Comparison of ENCODE assay signal across 1 cellular context in the genomic region with DNA sequence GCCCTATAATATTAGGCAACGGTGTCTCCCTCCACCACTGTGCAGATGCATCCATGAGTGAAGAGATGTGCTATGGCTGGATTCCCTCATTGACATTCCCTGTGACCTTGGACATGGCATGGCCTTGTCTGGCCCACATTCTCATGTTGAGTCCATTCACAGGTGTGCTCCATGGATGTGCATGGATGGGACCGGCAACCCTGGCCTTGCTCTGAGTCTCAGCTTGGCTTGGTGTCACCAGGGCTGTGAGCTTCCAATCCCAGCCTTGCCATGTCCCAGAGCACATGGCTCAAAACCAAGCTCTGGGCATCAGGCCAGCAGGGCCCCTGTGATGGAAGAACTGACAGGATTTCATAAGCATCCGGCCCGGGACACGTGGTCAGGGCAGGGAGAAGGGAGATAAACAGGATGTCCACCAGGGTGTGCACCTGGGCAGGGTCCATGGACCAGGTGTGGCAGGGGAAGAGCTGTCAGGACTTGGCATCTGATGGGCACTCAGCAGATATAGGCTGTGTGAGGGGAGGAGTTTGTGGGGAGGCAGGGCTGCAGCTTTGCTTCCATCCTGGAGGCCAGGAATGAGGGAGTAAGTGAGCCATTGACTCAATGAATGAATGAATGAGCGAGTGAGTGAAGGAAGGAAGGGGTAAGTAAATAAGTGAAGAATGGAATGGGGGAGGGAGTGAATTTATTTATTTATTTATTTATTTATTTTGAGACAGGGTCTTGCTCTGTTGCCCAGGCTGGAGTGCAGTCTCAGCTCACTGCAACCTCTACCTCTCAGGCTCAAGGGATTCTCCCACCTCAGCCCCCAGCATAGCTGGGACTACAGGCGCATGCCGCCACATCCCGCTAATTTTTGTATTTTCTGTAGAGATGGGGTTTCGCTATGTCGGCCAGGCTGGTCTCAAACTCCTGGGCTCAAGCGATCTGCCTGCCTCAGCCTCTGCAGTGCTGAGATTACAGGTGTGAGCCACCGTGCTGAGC.
TF ChIP-seq lines count a peak whose summit lies in the region.

No MANE protein-coding gene starts in this region.

TF ChIP-seq in K562, 482 proteins besides CTCF, POLR2A, EP300 and RAD21 (continued from another document and continues in another):
- TF ChIP-seq, protein P1, sequence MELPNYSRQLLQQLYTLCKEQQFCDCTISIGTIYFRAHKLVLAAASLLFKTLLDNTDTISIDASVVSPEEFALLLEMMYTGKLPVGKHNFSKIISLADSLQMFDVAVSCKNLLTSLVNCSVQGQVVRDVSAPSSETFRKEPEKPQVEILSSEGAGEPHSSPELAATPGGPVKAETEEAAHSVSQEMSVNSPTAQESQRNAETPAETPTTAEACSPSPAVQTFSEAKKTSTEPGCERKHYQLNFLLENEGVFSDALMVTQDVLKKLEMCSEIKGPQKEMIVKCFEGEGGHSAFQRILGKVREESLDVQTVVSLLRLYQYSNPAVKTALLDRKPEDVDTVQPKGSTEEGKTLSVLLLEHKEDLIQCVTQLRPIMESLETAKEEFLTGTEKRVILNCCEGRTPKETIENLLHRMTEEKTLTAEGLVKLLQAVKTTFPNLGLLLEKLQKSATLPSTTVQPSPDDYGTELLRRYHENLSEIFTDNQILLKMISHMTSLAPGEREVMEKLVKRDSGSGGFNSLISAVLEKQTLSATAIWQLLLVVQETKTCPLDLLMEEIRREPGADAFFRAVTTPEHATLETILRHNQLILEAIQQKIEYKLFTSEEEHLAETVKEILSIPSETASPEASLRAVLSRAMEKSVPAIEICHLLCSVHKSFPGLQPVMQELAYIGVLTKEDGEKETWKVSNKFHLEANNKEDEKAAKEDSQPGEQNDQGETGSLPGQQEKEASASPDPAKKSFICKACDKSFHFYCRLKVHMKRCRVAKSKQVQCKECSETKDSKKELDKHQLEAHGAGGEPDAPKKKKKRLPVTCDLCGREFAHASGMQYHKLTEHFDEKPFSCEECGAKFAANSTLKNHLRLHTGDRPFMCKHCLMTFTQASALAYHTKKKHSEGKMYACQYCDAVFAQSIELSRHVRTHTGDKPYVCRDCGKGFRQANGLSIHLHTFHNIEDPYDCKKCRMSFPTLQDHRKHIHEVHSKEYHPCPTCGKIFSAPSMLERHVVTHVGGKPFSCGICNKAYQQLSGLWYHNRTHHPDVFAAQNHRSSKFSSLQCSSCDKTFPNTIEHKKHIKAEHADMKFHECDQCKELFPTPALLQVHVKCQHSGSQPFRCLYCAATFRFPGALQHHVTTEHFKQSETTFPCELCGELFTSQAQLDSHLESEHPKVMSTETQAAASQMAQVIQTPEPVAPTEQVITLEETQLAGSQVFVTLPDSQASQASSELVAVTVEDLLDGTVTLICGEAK (IDR thresholded peaks at IDR 0.05), result no peak
- TF ChIP-seq, protein P1 (CRISPR knock-in tag; IDR thresholded peaks at IDR 0.05), result no peak
- no peak for TF ChIP-seq CBX8 (IDR thresholded peaks at IDR 0.05; ENCODE audit: borderline replicate concordance, extremely low read depth, low read depth, low read length, poor library complexity, severe bottlenecking)
- TF ChIP-seq ELF1 (tag; IDR thresholded peaks at IDR 0.05), result no peak
- TF ChIP-seq ZNF436 (CRISPR knock-in tag; IDR thresholded peaks at IDR 0.05), result no peak
- TF ChIP-seq ARHGAP35 (IDR thresholded peaks at IDR 0.05; ENCODE audit: partially characterized antibody), result no peak
- no peak for TF ChIP-seq SNIP1 (IDR thresholded peaks at IDR 0.05; ENCODE audit: low read depth)
- peak; percentile 99 for TF ChIP-seq CEBPG (CRISPR knock-in tag; IDR thresholded peaks at IDR 0.05)
- TF ChIP-seq CEBPG (tag; conservative IDR thresholded peaks at IDR 0.05 in 1 of 2, IDR thresholded peaks at IDR 0.05 in 1 of 2), result peak; percentile 78 to 92
- peak; percentile 53 to 79; a peak in 2 of 4 replicates for TF ChIP-seq TRIM24 (IDR thresholded peaks at IDR 0.05)
- TF ChIP-seq POU5F1 (IDR thresholded peaks at IDR 0.05; ENCODE audit: borderline replicate concordance, low read depth, low read length, partially characterized antibody), result no peak
- TF ChIP-seq ZNF589 (CRISPR knock-in tag; IDR thresholded peaks at IDR 0.05; ENCODE audit: low read depth), result peak; percentile 98
- TF ChIP-seq HBP1 (CRISPR knock-in tag; IDR thresholded peaks at IDR 0.05), result peak; percentile 94
- no peak for TF ChIP-seq PHF21A (IDR thresholded peaks at IDR 0.05; ENCODE audit: borderline replicate concordance, low read depth)
- TF ChIP-seq, protein P2, sequence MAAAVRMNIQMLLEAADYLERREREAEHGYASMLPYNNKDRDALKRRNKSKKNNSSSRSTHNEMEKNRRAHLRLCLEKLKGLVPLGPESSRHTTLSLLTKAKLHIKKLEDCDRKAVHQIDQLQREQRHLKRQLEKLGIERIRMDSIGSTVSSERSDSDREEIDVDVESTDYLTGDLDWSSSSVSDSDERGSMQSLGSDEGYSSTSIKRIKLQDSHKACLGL (CRISPR knock-in tag; IDR thresholded peaks at IDR 0.05; ENCODE audit: borderline replicate concordance, poor library complexity, severe bottlenecking), result no peak
- TF ChIP-seq RBM25 (IDR thresholded peaks at IDR 0.05; ENCODE audit: low read depth, low read length, severe bottlenecking), result no peak
- TF ChIP-seq SLC30A9 (CRISPR knock-in tag; IDR thresholded peaks at IDR 0.05), result no peak
- TF ChIP-seq SPI1 (IDR thresholded peaks at IDR 0.05; ENCODE audit: borderline replicate concordance, low read depth, low read length), result no peak
- no peak for TF ChIP-seq SRSF1 (IDR thresholded peaks at IDR 0.05; ENCODE audit: low read depth, low read length)
- TF ChIP-seq JUN (IDR thresholded peaks at IDR 0.05; ENCODE audit: borderline replicate concordance, low read depth, low read length), result peak; percentile 49; the same call in 1 of the 2 replicates
- TF ChIP-seq JUN (CRISPR knock-in tag; IDR thresholded peaks at IDR 0.05; ENCODE audit: borderline replicate concordance), result no peak
- 0 out of 2 replicates have a peak, but pooled peaks have one; percentile 29 for TF ChIP-seq ZNF324 (CRISPR knock-in tag; IDR thresholded peaks at IDR 0.05)
- no peak for TF ChIP-seq ETS1 (conservative IDR thresholded peaks at IDR 0.05; ENCODE audit: control insufficient read depth, low read depth, low read length)
- no peak for TF ChIP-seq ZKSCAN1 (IDR thresholded peaks at IDR 0.05; ENCODE audit: low read depth, low read length)
- TF ChIP-seq HNRNPL (IDR thresholded peaks at IDR 0.05; ENCODE audit: low read depth, low read length), result no peak
- TF ChIP-seq ZNF75A (CRISPR knock-in tag; IDR thresholded peaks at IDR 0.05), result no peak
- no peak for TF ChIP-seq ZSCAN29 (IDR thresholded peaks at IDR 0.05)
- TF ChIP-seq MEF2D (tag; conservative IDR thresholded peaks at IDR 0.05; ENCODE audit: low read depth), result peak; percentile 73; the same call in 1 of the 2 replicates
- TF ChIP-seq, protein P3, sequence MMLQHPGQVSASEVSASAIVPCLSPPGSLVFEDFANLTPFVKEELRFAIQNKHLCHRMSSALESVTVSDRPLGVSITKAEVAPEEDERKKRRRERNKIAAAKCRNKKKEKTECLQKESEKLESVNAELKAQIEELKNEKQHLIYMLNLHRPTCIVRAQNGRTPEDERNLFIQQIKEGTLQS (IDR thresholded peaks at IDR 0.05), result peak; percentile 89
- TF ChIP-seq, protein P3 (CRISPR knock-in tag; conservative IDR thresholded peaks at IDR 0.05), result no peak
- TF ChIP-seq, protein P4, sequence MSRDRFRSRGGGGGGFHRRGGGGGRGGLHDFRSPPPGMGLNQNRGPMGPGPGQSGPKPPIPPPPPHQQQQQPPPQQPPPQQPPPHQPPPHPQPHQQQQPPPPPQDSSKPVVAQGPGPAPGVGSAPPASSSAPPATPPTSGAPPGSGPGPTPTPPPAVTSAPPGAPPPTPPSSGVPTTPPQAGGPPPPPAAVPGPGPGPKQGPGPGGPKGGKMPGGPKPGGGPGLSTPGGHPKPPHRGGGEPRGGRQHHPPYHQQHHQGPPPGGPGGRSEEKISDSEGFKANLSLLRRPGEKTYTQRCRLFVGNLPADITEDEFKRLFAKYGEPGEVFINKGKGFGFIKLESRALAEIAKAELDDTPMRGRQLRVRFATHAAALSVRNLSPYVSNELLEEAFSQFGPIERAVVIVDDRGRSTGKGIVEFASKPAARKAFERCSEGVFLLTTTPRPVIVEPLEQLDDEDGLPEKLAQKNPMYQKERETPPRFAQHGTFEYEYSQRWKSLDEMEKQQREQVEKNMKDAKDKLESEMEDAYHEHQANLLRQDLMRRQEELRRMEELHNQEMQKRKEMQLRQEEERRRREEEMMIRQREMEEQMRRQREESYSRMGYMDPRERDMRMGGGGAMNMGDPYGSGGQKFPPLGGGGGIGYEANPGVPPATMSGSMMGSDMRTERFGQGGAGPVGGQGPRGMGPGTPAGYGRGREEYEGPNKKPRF (IDR thresholded peaks at IDR 0.05; ENCODE audit: low read depth, low read length), result no peak
- no peak for TF ChIP-seq ZBTB33 (CRISPR knock-in tag; IDR thresholded peaks at IDR 0.05)
- no peak; the same call in 1 of the 2 replicates for TF ChIP-seq TCFL5 (CRISPR knock-in tag; conservative IDR thresholded peaks at IDR 0.05)
- TF ChIP-seq PKNOX1 (IDR thresholded peaks at IDR 0.05), result peak; percentile 67
- TF ChIP-seq POLR3A (IDR thresholded peaks at IDR 0.05; ENCODE audit: borderline replicate concordance, extremely low read depth, insufficient read depth, insufficient read length), result no peak
- TF ChIP-seq FOXJ2 (tag; IDR thresholded peaks at IDR 0.05), result peak; percentile 50; the same call in 1 of the 2 replicates
